30 cellular contexts compared by ENCODE assay signal in the genomic region with DNA sequence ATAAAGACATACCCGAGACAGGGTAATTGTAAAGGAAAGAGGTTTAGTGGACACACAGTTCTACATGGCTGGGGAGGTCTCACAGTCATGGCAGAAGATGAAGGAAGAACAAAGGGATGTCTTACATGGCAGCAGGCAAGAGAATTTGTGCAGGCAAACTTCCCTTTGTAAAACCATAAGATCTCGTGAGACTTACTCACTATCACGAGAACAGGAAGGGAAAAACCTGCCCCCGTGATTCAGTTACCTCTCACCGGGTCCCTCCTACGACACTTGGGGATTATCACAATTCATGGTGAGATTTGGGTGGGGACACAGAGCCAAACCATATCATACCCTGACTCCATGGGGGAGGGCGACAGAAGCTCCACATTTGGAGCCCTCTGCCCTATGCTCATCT.
"Had no signal": no experiment of that assay in that cellular context is flagged by ENCODE, and none has a peak within 500 bp of the region (broad histone marks: within the 10 kb centered on the region; RNA-seq: fewer than 3 reads in every experiment).

No MANE protein-coding gene starts in this region.

- H3K4me1 ChIP-seq: parathyroid adenoma, psoas muscle, spleen, stomach, testis, tibial nerve, upper lobe of left lung, vagina had no signal

- ATAC-seq: naive thymus-derived CD8-positive, alpha-beta T cell; natural killer cell treated with Interleukin-12 subunit alpha and Interleukin-12 subunit beta and Interleukin-15 and Interleukin-18, amount 100 ng/mL, for 72 hours; psoas muscle; right cardiac atrium; sciatic nerve; stimulated activated effector memory CD8-positive, alpha-beta T cell treated with anti-CD3 and anti-CD28 coated beads, Interleukin-12 subunit alpha, Interleukin-12 subunit beta, amount 100 ng/mL, for 72 hours; stimulated activated naive B cell treated with anti-CD40 and anti-IgM and Interleukin-4, amounts not matched to agents 10 μg/mL and 1 μg/mL and 100 μg/mL, for 72 hours had no signal

- H3K36me3 ChIP-seq: neural progenitor cell, ovary, spleen, stomach, tibial nerve, upper lobe of left lung, vagina had no signal

- H3K79me2 ChIP-seq: parathyroid adenoma had no signal

- H3K4me2 ChIP-seq: neural progenitor cell, smooth muscle cell had no signal

- H3K4me3 ChIP-seq: neural progenitor cell, ovary, psoas muscle, skin epidermis, smooth muscle cell, spleen, stomach, testis, tibial nerve, upper lobe of left lung, vagina had no signal

- FAIRE-seq: urothelium cell line had no signal

- H3K27ac Mint-ChIP-seq: naive B cell; natural killer cell treated with Interleukin-12 subunit alpha and Interleukin-12 subunit beta and Interleukin-15 and Interleukin-18, amount 100 ng/mL, for 72 hours; nephron progenitor cell; neural progenitor cell; progenitor cell of endocrine pancreas; stimulated activated effector memory CD8-positive, alpha-beta T cell treated with anti-CD3 and anti-CD28 coated beads, Interleukin-12 subunit alpha, Interleukin-12 subunit beta, amount 100 ng/mL, for 72 hours; stimulated activated naive B cell treated with anti-CD40 and anti-IgM and Interleukin-4, amounts not matched to agents 10 μg/mL and 1 μg/mL and 100 μg/mL, for 72 hours; stimulated activated naive CD8-positive, alpha-beta T cell treated with anti-CD3 and anti-CD28 coated beads, Interleukin-15, Interleukin-2, amounts not matched to agents 100 ng/mL and 50 ng/mL, for 24 hours had no signal

- H3K4me3 Mint-ChIP-seq: naive B cell; naive thymus-derived CD8-positive, alpha-beta T cell; natural killer cell treated with Interleukin-12 subunit alpha and Interleukin-12 subunit beta and Interleukin-15 and Interleukin-18, amount 100 ng/mL, for 72 hours; nephron progenitor cell; neural progenitor cell; stimulated activated effector memory CD8-positive, alpha-beta T cell treated with anti-CD3 and anti-CD28 coated beads, Interleukin-12 subunit alpha, Interleukin-12 subunit beta, amount 100 ng/mL, for 72 hours; stimulated activated naive B cell treated with anti-CD40 and anti-IgM and Interleukin-4, amounts not matched to agents 10 μg/mL and 1 μg/mL and 100 μg/mL, for 72 hours; stimulated activated naive CD8-positive, alpha-beta T cell treated with anti-CD3 and anti-CD28 coated beads, Interleukin-15, Interleukin-2, amounts not matched to agents 100 ng/mL and 50 ng/mL, for 24 hours had no signal

- H3K27me3 ChIP-seq: neural progenitor cell, ovary, testis, upper lobe of left lung, vagina had no signal

- H3K36me3 Mint-ChIP-seq: neural progenitor cell; stimulated activated effector memory CD8-positive, alpha-beta T cell treated with anti-CD3 and anti-CD28 coated beads, Interleukin-12 subunit alpha, Interleukin-12 subunit beta, amount 100 ng/mL, for 72 hours had no signal

- DNase-seq: naive B cell; naive thymus-derived CD8-positive, alpha-beta T cell; nephron progenitor cell; occipital lobe; ovary; posterior cingulate gyrus; psoas muscle; right cardiac atrium; spleen; stimulated activated CD4-positive, alpha-beta T cell treated with anti-CD3 and anti-CD28 coated beads, Interleukin-12 subunit alpha, Interleukin-12 subunit beta, amount 100 ng/mL, for 4 hours; stimulated activated CD4-positive, alpha-beta T cell treated with anti-CD3 and anti-CD28 coated beads, Interleukin-1b, Interleukin-23, amount 100 ng/mL, for 48 hours; stimulated activated CD4-positive, alpha-beta T cell treated with anti-CD3 and anti-CD28 coated beads, Interleukin-4, amount 100 ng/mL, for 1 hour; stimulated activated naive B cell treated with anti-CD40 and anti-IgM and Interleukin-4, amounts not matched to agents 10 μg/mL and 1 μg/mL and 100 μg/mL, for 72 hours; stimulated activated naive CD4-positive, alpha-beta T cell treated with Interleukin-2 at 50 U/mL for 16 hours; stomach; testis; trophoblast cell; upper lobe of left lung had no signal

- H3K9ac ChIP-seq: neural progenitor cell, parathyroid adenoma had no signal

- H3K9me3 ChIP-seq: ovary, psoas muscle, testis, tibial nerve, vagina had no signal

- H3K27ac ChIP-seq: neural progenitor cell, ovary, parathyroid adenoma, psoas muscle, skin epidermis, spleen, stomach, testis, tibial nerve, upper lobe of left lung, vagina had no signal

- H2AFZ ChIP-seq: neural progenitor cell, parathyroid adenoma had no signal

- H3K4me1 Mint-ChIP-seq: naive B cell; stimulated activated effector memory CD8-positive, alpha-beta T cell treated with anti-CD3 and anti-CD28 coated beads, Interleukin-12 subunit alpha, Interleukin-12 subunit beta, amount 100 ng/mL, for 72 hours; stimulated activated naive B cell treated with anti-CD40 and anti-IgM and Interleukin-4, amounts not matched to agents 10 μg/mL and 1 μg/mL and 100 μg/mL, for 72 hours had no signal
